ENCODE assay signal across 31 cellular contexts in genomic region chr17:50877838-50878237, GRCh38. TPM values are rescaled to one million over a fixed set of nuclear protein-coding genes. Genes with fewer than 3 reads are reported as not detected.
"Had no signal": no experiment of that assay in that cellular context is flagged by ENCODE, and none has a peak within 500 bp of the region (broad histone marks: within the 10 kb centered on the region; RNA-seq: fewer than 3 reads in every experiment).

No MANE protein-coding gene starts in this region.

- H3K4me3 ChIP-seq: dorsolateral prefrontal cortex, esophagus squamous epithelium, heart left ventricle, hepatocyte, left lung, prostate gland, right atrium auricular region, skin epidermis, spleen, thoracic aorta, transverse colon, upper lobe of right lung, uterus had no signal

- H3K4me2 ChIP-seq: hepatocyte had no signal

- H3K36me3 Mint-ChIP-seq: naive thymus-derived CD8-positive, alpha-beta T cell; stimulated activated memory B cell treated with anti-CD40 and anti-IgM and Interleukin-4, amounts not matched to agents 10 μg/mL and 1 μg/mL and 100 μg/mL, for 72 hours had no signal

- H2AFZ ChIP-seq: hepatocyte had no signal

- H3K9me3 ChIP-seq: prostate gland, thoracic aorta, transverse colon, upper lobe of right lung had no signal

- H3K27ac ChIP-seq: esophagus squamous epithelium, heart left ventricle, hepatocyte, left lung, prostate gland, right atrium auricular region, skin epidermis, spleen, thoracic aorta, transverse colon, upper lobe of right lung, uterus had no signal

- H3K27ac Mint-ChIP-seq: nephron progenitor cell; stimulated activated memory B cell treated with anti-CD40 and anti-IgM and Interleukin-4, amounts not matched to agents 10 μg/mL and 1 μg/mL and 100 μg/mL, for 72 hours had no signal

- H3K27me3 Mint-ChIP-seq: naive thymus-derived CD8-positive, alpha-beta T cell; stimulated activated memory B cell treated with anti-CD40 and anti-IgM and Interleukin-4, amounts not matched to agents 10 μg/mL and 1 μg/mL and 100 μg/mL, for 72 hours had no signal

- H3K4me1 Mint-ChIP-seq: stimulated activated memory B cell treated with anti-CD40 and anti-IgM and Interleukin-4, amounts not matched to agents 10 μg/mL and 1 μg/mL and 100 μg/mL, for 72 hours had no signal

- H3K9me3 Mint-ChIP-seq: naive thymus-derived CD8-positive, alpha-beta T cell; stimulated activated memory B cell treated with anti-CD40 and anti-IgM and Interleukin-4, amounts not matched to agents 10 μg/mL and 1 μg/mL and 100 μg/mL, for 72 hours had no signal

- ATAC-seq: heart left ventricle; left lung; naive thymus-derived CD8-positive, alpha-beta T cell; stimulated activated memory B cell treated with anti-CD40 and anti-IgM and Interleukin-4, amounts not matched to agents 10 μg/mL and 1 μg/mL and 100 μg/mL, for 72 hours; stimulated activated naive CD8-positive, alpha-beta T cell treated with anti-CD3 and anti-CD28 coated beads, Interleukin-15, Interleukin-2, amounts not matched to agents 100 U/mL and 50 U/mL, for 24 hours; upper lobe of right lung had no signal

- H3K4me3 Mint-ChIP-seq: naive thymus-derived CD8-positive, alpha-beta T cell; nephron progenitor cell; stimulated activated memory B cell treated with anti-CD40 and anti-IgM and Interleukin-4, amounts not matched to agents 10 μg/mL and 1 μg/mL and 100 μg/mL, for 72 hours had no signal

- FAIRE-seq: endothelial cell of umbilical vein, frontal cortex, kidney had no signal

- H3K79me2 ChIP-seq: hepatocyte had no signal

- H3K4me1 ChIP-seq: prostate gland, upper lobe of right lung, uterus had no signal

- DNase-seq: cerebellar nuclear complex; cortex of kidney; dorsolateral prefrontal cortex; effector CD8-positive, alpha-beta T cell; esophagus squamous epithelium; heart left ventricle; kidney; left lung; mesendoderm; naive thymus-derived CD8-positive, alpha-beta T cell; nephron progenitor cell; nucleus accumbens; spleen; stimulated activated CD4-positive, alpha-beta T cell treated with anti-CD3 and anti-CD28 coated beads, Interleukin-4, amount 100 ng/mL, for 4 hours; stimulated activated naive CD8-positive, alpha-beta T cell treated with anti-CD3 and anti-CD28 coated beads, Interleukin-15, Interleukin-2, amounts not matched to agents 100 U/mL and 50 U/mL, for 24 hours; substantia nigra; transverse colon; upper lobe of right lung; uterus had no signal

- H3K36me3 ChIP-seq: esophagus squamous epithelium, heart left ventricle, left lung, prostate gland, right atrium auricular region, spleen, thoracic aorta, transverse colon, upper lobe of right lung, uterus had no signal

- H3K27me3 ChIP-seq: dorsolateral prefrontal cortex, esophagus squamous epithelium, heart left ventricle, hepatocyte, left lung, right atrium auricular region, spleen, transverse colon, upper lobe of right lung, uterus had no signal

RNA-seq across cellular contexts. Expression of gene WFIKKN2, which starts 42.5 kb away (rescaled TPM):
- total RNA-seq: endothelial cell of umbilical vein; epithelial cell of proximal tubule; glomerular endothelial cell; left lung; lung microvascular endothelial cell; naive thymus-derived CD8-positive, alpha-beta T cell; osteocyte; transverse colon had no signal
- polyA plus RNA-seq: hepatocyte; naive thymus-derived CD8-positive, alpha-beta T cell had no signal
